16 cellular contexts compared by ENCODE assay signal in the genomic region with DNA sequence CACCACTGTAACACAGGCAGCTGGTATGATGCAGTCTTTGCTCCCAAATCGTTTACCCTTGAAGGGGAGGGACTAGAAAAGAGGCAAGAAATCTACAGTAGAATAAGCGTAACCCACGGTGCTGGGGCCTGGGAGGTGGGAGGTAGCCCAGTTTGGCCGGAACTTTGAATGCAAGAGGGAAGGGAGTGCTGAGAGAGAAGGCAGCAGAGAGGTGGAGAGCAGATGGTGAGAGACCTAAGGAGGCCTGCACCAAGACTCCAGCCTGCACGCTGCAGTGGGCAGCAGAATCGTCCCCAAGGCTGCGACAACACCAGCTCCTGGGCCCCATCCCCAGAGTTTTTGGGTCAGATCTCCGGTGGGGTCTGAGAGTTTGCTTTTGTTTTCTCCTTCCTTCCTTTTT.
DNase-seq lines count a peak whose midpoint lies in the region; ATAC-seq and TF ChIP-seq lines count a peak whose summit lies in the region.
"Had no signal": no experiment of that assay in that cellular context is flagged by ENCODE, and none has a peak within 500 bp of the region (broad histone marks: within the 10 kb centered on the region; RNA-seq: fewer than 3 reads in every experiment).

No MANE protein-coding gene starts in this region.

- H3K4me1 Mint-ChIP-seq in neural progenitor cell: peaks cover 22% of the 10 kb centered on the region
- H3K4me1 Mint-ChIP-seq: CD8-positive, alpha-beta memory T cell had no signal

- H3K9ac ChIP-seq in neural progenitor cell: no peak overlapping the region
- H3K9ac ChIP-seq: BLaER1, GM23248 had no signal

- H3K9me3 ChIP-seq in neural progenitor cell (ENCODE audit: low read depth): no peaks in the 10 kb centered on the region
- H3K9me3 ChIP-seq: Caco-2 had no signal

- no peaks in the 10 kb centered on the region for H3K36me3 ChIP-seq in neural progenitor cell
- H3K36me3 ChIP-seq: BLaER1 had no signal

- peaks cover 23% of the 10 kb centered on the region for H3K27me3 ChIP-seq in neural progenitor cell
- H3K27me3 ChIP-seq: BLaER1 had no signal

- TF ChIP-seq CTCF in neural progenitor cell (IDR thresholded peaks at IDR 0.05): no peak

- H3K9me3 Mint-ChIP-seq in neural progenitor cell: peaks cover 3% of the 10 kb centered on the region

- peak; percentile 18 for DNase-seq in NCI-H2171 treated with DMSO at 0.1 percent for 48 hours (lab: John Stamatoyannopoulos, UW)
- no peak for DNase-seq in NCI-H2171 (lab: John Stamatoyannopoulos, UW)
- peak; percentile 46 for DNase-seq in D341Med (ENCODE audit: low spot score)
- DNase-seq in cerebellar cortex (ENCODE audit: low spot score): peak; percentile 63
- no peak for DNase-seq in neural progenitor cell (ENCODE audit: low spot score)
- DNase-seq in NCI-H1092 (lab: John Stamatoyannopoulos, UW): no peak
- DNase-seq: 8988T; AML-193; Caco-2; CD8-positive, alpha-beta memory T cell; DMS79; GM23248; H7 had no signal

- peaks cover 4% of the 10 kb centered on the region for H3K36me3 Mint-ChIP-seq in neural progenitor cell
- H3K36me3 Mint-ChIP-seq: CD8-positive, alpha-beta memory T cell had no signal

- H3K4me3 ChIP-seq in neural progenitor cell: no peak overlapping the region
- H3K4me3 ChIP-seq: BLaER1, GM23248 had no signal

- ATAC-seq in HG03159 (IDR thresholded peaks at IDR 0.05; ENCODE audit: unreplicated experiment): no peak
- ATAC-seq: HepG2 had no signal

- no peak overlapping the region for H3K4me3 Mint-ChIP-seq in neural progenitor cell
- H3K4me3 Mint-ChIP-seq: CD8-positive, alpha-beta memory T cell had no signal

- no peak overlapping the region for H3K4me2 ChIP-seq in neural progenitor cell
- H3K4me2 ChIP-seq: BLaER1 had no signal

- peaks cover 12% of the 10 kb centered on the region for H3K4me1 ChIP-seq in neural progenitor cell
- H3K4me1 ChIP-seq: BLaER1, Caco-2 had no signal

- H2AFZ ChIP-seq in neural progenitor cell (replicated peaks): no peak overlapping the region
- H2AFZ ChIP-seq: GM23248 had no signal

- H3K27ac Mint-ChIP-seq in neural progenitor cell: peak overlapping the region; percentile 54
- H3K27ac Mint-ChIP-seq: CD8-positive, alpha-beta memory T cell had no signal

- H3K79me2 ChIP-seq in neural progenitor cell (ENCODE audit: low read depth): no peaks in the 10 kb centered on the region

- H4K20me1 ChIP-seq in neural progenitor cell (ENCODE audit: low read depth): peaks cover 19% of the 10 kb centered on the region
- H4K20me1 ChIP-seq: BLaER1 had no signal

- no peak overlapping the region for H3K27ac ChIP-seq in neural progenitor cell
- H3K27ac ChIP-seq: BLaER1, GM23248 had no signal

- peaks cover 24% of the 10 kb centered on the region for H3F3A ChIP-seq in neural progenitor cell (ENCODE audit: low read depth)

- peaks cover 11% of the 10 kb centered on the region for H3K27me3 Mint-ChIP-seq in neural progenitor cell (ENCODE audit: insufficient read depth, low read depth)

Comparison
In these comparisons a context has a peak if more than half of its experiments do, and no peak if none do; other contexts are left out.
1. DNase-seq: peak in NCI-H2171 treated with DMSO at 0.1 percent for 48 hours (single experiment), D341Med (single experiment) and cerebellar cortex (single experiment); none in NCI-H2171 (single experiment), neural progenitor cell (single experiment) and NCI-H1092 (single experiment).